21 cellular contexts compared by ENCODE assay signal in the genomic region with DNA sequence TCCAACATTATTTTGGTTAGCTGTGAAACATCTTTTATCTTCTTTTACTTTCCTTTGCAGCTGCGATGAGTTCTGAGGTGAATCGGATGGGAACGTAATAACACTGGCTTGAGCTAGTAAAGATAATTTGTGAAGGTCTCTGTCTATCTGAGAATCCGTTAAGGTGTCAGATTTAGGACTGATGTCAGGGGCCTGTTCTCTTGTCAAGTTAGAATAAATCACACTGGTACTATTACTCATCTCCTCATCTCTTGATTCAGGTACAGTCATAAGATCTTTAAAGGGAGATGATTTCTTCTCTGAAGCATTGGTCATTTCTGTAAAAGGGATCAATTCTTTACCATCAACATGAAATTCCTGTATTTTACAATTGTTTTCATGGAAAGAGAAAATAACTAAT. TPM values are rescaled to one million over a fixed set of nuclear protein-coding genes. Genes with fewer than 3 reads are reported as not detected.
DNase-seq lines count a peak whose midpoint lies in the region; ATAC-seq and TF ChIP-seq lines count a peak whose summit lies in the region.
"Had no signal": no experiment of that assay in that cellular context is flagged by ENCODE, and none has a peak within 500 bp of the region (broad histone marks: within the 10 kb centered on the region; RNA-seq: fewer than 3 reads in every experiment).

No MANE protein-coding gene starts in this region.

- no peak for TF ChIP-seq POLR2A in breast epithelium (IDR thresholded peaks at IDR 0.05)

- BruUV-seq in MCF 10A (replicated peaks; lab: Mats Ljungman, UMichigan), result TSS peak; percentile 11

- H3K4me1 ChIP-seq in breast epithelium (no peaks in the 10 kb centered on the region), psoas muscle (peaks cover 19% of the 10 kb centered on the region)
- H3K4me1 ChIP-seq: BLaER1 treated with 17β-estradiol and CSF1 and Interleukin-3, amounts not matched to agents 10 nM and 100 nM had no signal

- H3K27me3 ChIP-seq in breast epithelium, result no peaks in the 10 kb centered on the region
- H3K27me3 ChIP-seq in psoas muscle (ENCODE audit: insufficient read depth in 3 of 3, low read length in 2 of 3), result no peaks in the 10 kb centered on the region
- H3K27me3 ChIP-seq: BLaER1 treated with 17β-estradiol and CSF1 and Interleukin-3, amounts not matched to agents 10 nM and 100 nM had no signal

- intact Hi-C loops in activated CD4-positive, alpha-beta T cell treated with anti-CD3 and anti-CD28 coated beads for 36 hours (cut with DNase I, micrococcal nuclease), result no loop called here
- intact Hi-C loops in MCF 10A (cut with micrococcal nuclease), result no loop called here
- intact Hi-C loops in breast epithelium (cut with DNase I; ENCODE audit: low total_unique reads), result no loop called here
- intact Hi-C loops in psoas muscle (cut with DNase I), result loop anchor here in 1 of 2 donors (5.0 kb wide), 1 partner anchor 36 kb away; no protein-coding TSS in a partner anchor

- CTCF ChIA-PET in activated CD4-positive, alpha-beta T cell treated with anti-CD3 and anti-CD28 coated beads for 36 hours (lab: Charles Lee), result no interaction called here
- CTCF ChIA-PET in MCF 10A (lab: Yijun Ruan, JAX), result no interaction called here

- H3K4me3 ChIP-seq in breast epithelium, result no peak overlapping the region
- H3K4me3 ChIP-seq in psoas muscle, result no peak overlapping the region
- H3K4me3 ChIP-seq: BLaER1 treated with 17β-estradiol and CSF1 and Interleukin-3, amounts not matched to agents 10 nM and 100 nM had no signal

- TF ChIP-seq CTCF in MCF 10A (IDR thresholded peaks at IDR 0.05; ENCODE audit: unreplicated experiment) (no peak), breast epithelium (IDR thresholded peaks at IDR 0.05) (no peak), psoas muscle (IDR thresholded peaks at IDR 0.05) (no peak), chondrocyte (IDR thresholded peaks at IDR 0.05) (no peak)

- no peak overlapping the region for H3K27ac ChIP-seq in breast epithelium
- H3K27ac ChIP-seq in psoas muscle, result peak overlapping the region; percentile 75
- H3K27ac ChIP-seq: 22Rv1; BLaER1 treated with 17β-estradiol and CSF1 and Interleukin-3, amounts not matched to agents 10 nM and 100 nM had no signal

- no peak overlapping the region for H3K4me3 Mint-ChIP-seq in activated CD4-positive, alpha-beta T cell treated with anti-CD3 and anti-CD28 coated beads for 36 hours
- H3K4me3 Mint-ChIP-seq in MCF 10A (ENCODE audit: unreplicated experiment), result no peak overlapping the region
- H3K4me3 Mint-ChIP-seq in activated T-helper 17 cell treated with anti-CD3 and anti-CD28 coated beads, Interleukin-2, amount 50 U/mL, for 72 hours, result no peak overlapping the region
- H3K4me3 Mint-ChIP-seq in chondrocyte (ENCODE audit: unreplicated experiment), result no peak overlapping the region
- H3K4me3 Mint-ChIP-seq: IgD-negative memory B cell had no signal

- POLR2A ChIA-PET in activated CD4-positive, alpha-beta T cell treated with anti-CD3 and anti-CD28 coated beads for 36 hours (lab: Charles Lee), result no interaction called here
- POLR2A ChIA-PET in MCF 10A (lab: Yijun Ruan, JAX), result no interaction called here

- H3K27me3 Mint-ChIP-seq in activated CD4-positive, alpha-beta T cell treated with anti-CD3 and anti-CD28 coated beads for 36 hours, result no peaks in the 10 kb centered on the region
- H3K27me3 Mint-ChIP-seq in MCF 10A (ENCODE audit: insufficient read depth, unreplicated experiment) (no peaks in the 10 kb centered on the region), chondrocyte (ENCODE audit: low read depth) (no peaks in the 10 kb centered on the region)
- no peaks in the 10 kb centered on the region for H3K27me3 Mint-ChIP-seq in activated T-helper 17 cell treated with anti-CD3 and anti-CD28 coated beads, Interleukin-2, amount 50 U/mL, for 72 hours
- H3K27me3 Mint-ChIP-seq: IgD-negative memory B cell had no signal

- H3K9me3 Mint-ChIP-seq in activated CD4-positive, alpha-beta T cell treated with anti-CD3 and anti-CD28 coated beads for 36 hours (ENCODE audit: low read depth), result peaks cover 14% of the 10 kb centered on the region
- H3K9me3 Mint-ChIP-seq in MCF 10A (ENCODE audit: unreplicated experiment), result no peaks in the 10 kb centered on the region
- peaks cover 5% of the 10 kb centered on the region for H3K9me3 Mint-ChIP-seq in activated T-helper 17 cell treated with anti-CD3 and anti-CD28 coated beads, Interleukin-2, amount 50 U/mL, for 72 hours
- H3K9me3 Mint-ChIP-seq in chondrocyte (ENCODE audit: low read depth), result no peaks in the 10 kb centered on the region
- H3K9me3 Mint-ChIP-seq: IgD-negative memory B cell had no signal

- H3K36me3 ChIP-seq in breast epithelium (peaks cover 3% of the 10 kb centered on the region), psoas muscle (ENCODE audit: insufficient read depth in 1 of 2, low read depth in 1 of 2) (peaks cover 13 to 62% of the 10 kb centered on the region in 2 donors)

- H3K36me3 Mint-ChIP-seq in activated CD4-positive, alpha-beta T cell treated with anti-CD3 and anti-CD28 coated beads for 36 hours (ENCODE audit: low read depth), result peaks cover 86% of the 10 kb centered on the region
- peaks cover 93% of the 10 kb centered on the region for H3K36me3 Mint-ChIP-seq in MCF 10A (ENCODE audit: insufficient read depth, unreplicated experiment)
- peaks cover 100% of the 10 kb centered on the region for H3K36me3 Mint-ChIP-seq in activated T-helper 17 cell treated with anti-CD3 and anti-CD28 coated beads, Interleukin-2, amount 50 U/mL, for 72 hours (ENCODE audit: low read depth)
- peaks cover 69% of the 10 kb centered on the region for H3K36me3 Mint-ChIP-seq in chondrocyte (ENCODE audit: low read depth)

- 72 to 89% (median 73%) methylated on average over 4 of the region's 4 CpGs for WGBS in psoas muscle, 3 donors

- H3K9me3 ChIP-seq in breast epithelium (no peaks in the 10 kb centered on the region), psoas muscle (no peaks in the 10 kb centered on the region)

- peak overlapping the region; percentile 14 for H3K27ac Mint-ChIP-seq in activated CD4-positive, alpha-beta T cell treated with anti-CD3 and anti-CD28 coated beads for 36 hours
- no peak overlapping the region for H3K27ac Mint-ChIP-seq in MCF 10A (ENCODE audit: low read depth, unreplicated experiment)
- H3K27ac Mint-ChIP-seq in activated T-helper 17 cell treated with anti-CD3 and anti-CD28 coated beads, Interleukin-2, amount 50 U/mL, for 72 hours, result peak overlapping the region; percentile 8
- H3K27ac Mint-ChIP-seq in chondrocyte (ENCODE audit: unreplicated experiment), result no peak overlapping the region

- DNase-seq in activated CD4-positive, alpha-beta T cell treated with anti-CD3 and anti-CD28 coated beads for 36 hours, result no peak
- no peak for DNase-seq in activated CD4-positive, alpha-beta T cell treated with anti-CD3 and anti-CD28 coated beads for 48 hours
- DNase-seq in MCF 10A (ENCODE audit: unreplicated experiment), result no peak
- no peak for DNase-seq in breast epithelium (ENCODE audit: low spot score in 2 of 2)
- no peak for DNase-seq in psoas muscle
- no peak for DNase-seq in chondrocyte (ENCODE audit: low spot score)
- DNase-seq: ACHN; MV-4-11; NCI-H1105 treated with DMSO at 0.1 percent for 48 hours; NCI-H2029 treated with DMSO at 0.1 percent for 48 hours; NCI-H2171; NCI-H345; NCI-H524; NCI-H774; NK-92 treated with Interleukin-12 subunit alpha and Interleukin-12 subunit beta, amount 100 ng/mL, for 24 hours had no signal

- no peak for ATAC-seq in activated CD4-positive, alpha-beta T cell treated with anti-CD3 and anti-CD28 coated beads for 36 hours
- ATAC-seq in activated T-helper 17 cell treated with anti-CD3 and anti-CD28 coated beads, Interleukin-2, amount 50 U/mL, for 72 hours (replicated peaks), result no peak
- ATAC-seq in psoas muscle (peak; percentile 39 to 71 (median 49)), GM18511 (IDR thresholded peaks at IDR 0.05; ENCODE audit: unreplicated experiment) (no peak)
- ATAC-seq: Panc1 had no signal

- H3K4me1 Mint-ChIP-seq in activated CD4-positive, alpha-beta T cell treated with anti-CD3 and anti-CD28 coated beads for 36 hours, result peaks cover 40% of the 10 kb centered on the region
- H3K4me1 Mint-ChIP-seq in MCF 10A (ENCODE audit: insufficient read depth, unreplicated experiment) (no peaks in the 10 kb centered on the region), chondrocyte (ENCODE audit: low read depth) (peaks cover 5% of the 10 kb centered on the region)
- H3K4me1 Mint-ChIP-seq in activated T-helper 17 cell treated with anti-CD3 and anti-CD28 coated beads, Interleukin-2, amount 50 U/mL, for 72 hours, result peaks cover 20% of the 10 kb centered on the region

RNA-seq across cellular contexts. Expression of a gene that starts 26.2 kb away (rescaled TPM):
- total RNA-seq in activated CD4-positive, alpha-beta T cell treated with anti-CD3 and anti-CD28 coated beads for 36 hours, result 10 to 100 TPM; 37.5 to 38.1 TPM
- total RNA-seq in MCF 10A (2022), result 41.1 and 44.6 TPM in 2 replicates
- 10 to 100 TPM; 56.2 to 83.6 (median 80.3) TPM for total RNA-seq in breast epithelium
- 10 to 100 TPM; 39.9 to 41.3 TPM for total RNA-seq in activated T-helper 17 cell treated with anti-CD3 and anti-CD28 coated beads, Interleukin-2, amount 50 U/mL, for 72 hours
- total RNA-seq in psoas muscle, result 10 to 100 TPM; 20.6 to 26.8 (median 22.7) TPM
- 10 to 100 TPM; 10.0 to 20.4 (median 19.8) TPM for polyA plus RNA-seq in psoas muscle
- total RNA-seq in chondrocyte, result 40.0 to 44.7 TPM (median 42.5 TPM) in 3 replicates

Comparison
In these comparisons a context has a peak if more than half of its experiments do, and no peak if none do; other contexts are left out.
1. ATAC-seq: peak in psoas muscle (4 of 4); none in activated CD4-positive, alpha-beta T cell treated with anti-CD3 and anti-CD28 coated beads for 36 hours (single experiment), activated T-helper 17 cell treated with anti-CD3 and anti-CD28 coated beads, Interleukin-2, amount 50 U/mL, for 72 hours (single experiment) and GM18511 (single experiment).
2. H3K27ac Mint-ChIP-seq: peak in activated CD4-positive, alpha-beta T cell treated with anti-CD3 and anti-CD28 coated beads for 36 hours (single experiment) and activated T-helper 17 cell treated with anti-CD3 and anti-CD28 coated beads, Interleukin-2, amount 50 U/mL, for 72 hours (single experiment); none in MCF 10A (single experiment) and chondrocyte (single experiment).